ENCODE assay signal across 11 cellular contexts in genomic region chr7:106260136-106260561, GRCh38. TPM values are rescaled to one million over a fixed set of nuclear protein-coding genes. Genes with fewer than 3 reads are reported as not detected.
DNase-seq lines count a peak whose midpoint lies in the region; ATAC-seq and TF ChIP-seq lines count a peak whose summit lies in the region.
"Had no signal": no experiment of that assay in that cellular context is flagged by ENCODE, and none has a peak within 500 bp of the region (broad histone marks: within the 10 kb centered on the region; RNA-seq: fewer than 3 reads in every experiment).

No MANE protein-coding gene starts in this region.

- H4K20me1 ChIP-seq in Loucy (ENCODE audit: insufficient read depth, low read length, poor library complexity, severe bottlenecking), result peaks cover 3% of the 10 kb centered on the region

- H3K4me1 Mint-ChIP-seq in immature natural killer cell, result peaks cover 8 to 11% of the 10 kb centered on the region in 2 donors

- H3K4me1 ChIP-seq in Loucy (ENCODE audit: insufficient read depth, low read length, poor library complexity, severe bottlenecking), result peaks cover 10% of the 10 kb centered on the region

- H3K4me3 ChIP-seq in GM12865 (ENCODE audit: low read depth, low read length) (no peak overlapping the region), Loucy (ENCODE audit: low read length, poor library complexity, severe bottlenecking) (no peak overlapping the region), coronary artery (no peak overlapping the region)

- H3K9ac ChIP-seq in Loucy (ENCODE audit: low read depth, low read length, poor library complexity, severe bottlenecking), result no peak overlapping the region

- H3K9me3 Mint-ChIP-seq in immature natural killer cell, result no peaks in the 10 kb centered on the region

- H3K36me3 Mint-ChIP-seq in immature natural killer cell, result peaks cover 16 to 39% (median 29%) of the 10 kb centered on the region in 3 donors

- no peaks in the 10 kb centered on the region for H3K79me2 ChIP-seq in Loucy (ENCODE audit: insufficient read depth, low read length)

- H3K4me2 ChIP-seq in Loucy (ENCODE audit: low read depth, low read length, poor library complexity, severe bottlenecking), result peak overlapping the region; percentile 3

- no peak overlapping the region for H3K27ac ChIP-seq in coronary artery

- H2AFZ ChIP-seq in Loucy (ENCODE audit: low read length), result no peak overlapping the region

- no peaks in the 10 kb centered on the region for H3K27me3 ChIP-seq in Loucy (ENCODE audit: insufficient read depth, low read length, poor library complexity, severe bottlenecking)

- peak; percentile 42 for DNase-seq in GM12865 (ENCODE audit: low read depth)
- DNase-seq in immature natural killer cell, result peak in 1 of 3 donors; percentile 5
- DNase-seq in coronary artery (ENCODE audit: low spot score), result no peak
- DNase-seq in GOT3 (lab: John Stamatoyannopoulos, UW), result no peak
- DNase-seq: activated effector memory CD4-positive, alpha-beta T cell treated with Interleukin-2 at 50 U/mL for 16 hours; NCI-H2227 treated with DMSO at 0.1 percent for 48 hours; stimulated activated CD4-positive, alpha-beta T cell treated with anti-CD3 and anti-CD28 coated beads, Interleukin-4, amount 100 ng/mL, for 1 hour had no signal

- no peaks in the 10 kb centered on the region for H3K9me2 ChIP-seq in Loucy (replicated peaks; ENCODE audit: low read depth, low read length)

- H3K27me3 Mint-ChIP-seq in immature natural killer cell (ENCODE audit: low read depth in 3 of 3), result peaks cover 0 to 3% (median 0%) of the 10 kb centered on the region in 3 donors

- H3K36me3 ChIP-seq in Loucy (ENCODE audit: insufficient read depth, low read length), result peaks cover 43% of the 10 kb centered on the region; the same call in 1 of the 2 replicates

- TF ChIP-seq CTCF in GM12865 (IDR thresholded peaks at IDR 0.05; ENCODE audit: insufficient read depth, low read depth, low read length, missing control alignments) (no peak), Loucy (conservative IDR thresholded peaks at IDR 0.05; ENCODE audit: low read length) (no peak), coronary artery (IDR thresholded peaks at IDR 0.05) (no peak)

- no peaks in the 10 kb centered on the region for H3K9me3 ChIP-seq in Loucy (ENCODE audit: insufficient read depth, low read depth, low read length)

- H3F3A ChIP-seq in Loucy (ENCODE audit: low read depth), result no peaks in the 10 kb centered on the region

- ATAC-seq in GM21423 (IDR thresholded peaks at IDR 0.05; ENCODE audit: unreplicated experiment) (peak; percentile 62), HG03135 (IDR thresholded peaks at IDR 0.05; ENCODE audit: unreplicated experiment) (no peak), GM18502 (IDR thresholded peaks at IDR 0.05; ENCODE audit: poor library complexity, unreplicated experiment) (no peak)

- H3K4me3 Mint-ChIP-seq in immature natural killer cell, result no peak overlapping the region

- H3K27ac Mint-ChIP-seq in immature natural killer cell, result peak overlapping the region in 5 of 6 donors; percentile 3 to 68 (median 45)

RNA-seq across cellular contexts. Expression of gene NAMPT, which starts 24.6 kb away (rescaled TPM):
- 10 to 100 TPM; 12.7 to 14.0 (median 13.1) TPM for polyA plus RNA-seq in immature natural killer cell
